11 cellular contexts compared by ENCODE assay signal in genomic region chr4:150578745-150579470, GRCh38. TPM values are rescaled to one million over a fixed set of nuclear protein-coding genes. Genes with fewer than 3 reads are reported as not detected.
DNase-seq lines count a peak whose midpoint lies in the region; ATAC-seq and TF ChIP-seq lines count a peak whose summit lies in the region.
"Had no signal": no experiment of that assay in that cellular context is flagged by ENCODE, and none has a peak within 500 bp of the region (broad histone marks: within the 10 kb centered on the region; RNA-seq: fewer than 3 reads in every experiment).

No MANE protein-coding gene starts in this region.

- POLR2A ChIA-PET in activated CD8-positive, alpha-beta T cell treated with anti-CD3 and anti-CD28 coated beads, Interleukin-2, amount 10 ng/mL, durations not matched to agents 7 days and 5 days (lab: Charles Lee): interaction anchor here (0.6 kb wide), 1 partner anchor 139 kb away, joined by 4 read pairs; no protein-coding TSS in a partner anchor
- POLR2A ChIA-PET in activated CD4-positive, alpha-beta T cell treated with anti-CD3 and anti-CD28 coated beads for 36 hours (lab: Charles Lee): no interaction called here

- H3K9me3 Mint-ChIP-seq in activated CD8-positive, alpha-beta T cell treated with anti-CD3 and anti-CD28 coated beads, Interleukin-2, amount 10 ng/mL, durations not matched to agents 7 days and 5 days (ENCODE audit: insufficient read depth): peaks cover 13% of the 10 kb centered on the region
- no peaks in the 10 kb centered on the region for H3K9me3 Mint-ChIP-seq in activated CD4-positive, alpha-beta T cell treated with anti-CD3 and anti-CD28 coated beads for 36 hours (ENCODE audit: low read depth)

- ATAC-seq in activated CD8-positive, alpha-beta T cell treated with anti-CD3 and anti-CD28 coated beads, Interleukin-2, amount 10 ng/mL, durations not matched to agents 7 days and 5 days: no peak
- no peak for ATAC-seq in activated CD4-positive, alpha-beta T cell treated with anti-CD3 and anti-CD28 coated beads for 36 hours

- H3K36me3 Mint-ChIP-seq in activated CD8-positive, alpha-beta T cell treated with anti-CD3 and anti-CD28 coated beads, Interleukin-2, amount 10 ng/mL, durations not matched to agents 7 days and 5 days (ENCODE audit: low read depth): peaks cover 38% of the 10 kb centered on the region
- H3K36me3 Mint-ChIP-seq in activated CD4-positive, alpha-beta T cell treated with anti-CD3 and anti-CD28 coated beads for 36 hours (ENCODE audit: low read depth): peaks cover 41% of the 10 kb centered on the region

- no peak overlapping the region for H3K27ac Mint-ChIP-seq in activated CD8-positive, alpha-beta T cell treated with anti-CD3 and anti-CD28 coated beads, Interleukin-2, amount 10 ng/mL, durations not matched to agents 7 days and 5 days
- no peak overlapping the region for H3K27ac Mint-ChIP-seq in activated CD4-positive, alpha-beta T cell treated with anti-CD3 and anti-CD28 coated beads for 36 hours
- H3K27ac Mint-ChIP-seq: activated T-cell treated with anti-CD3 and anti-CD28 coated beads, Interleukin-2, amount 50 U/mL, for 24 hours had no signal

- in situ Hi-C loops in GM13976 (cut with MboI; ENCODE audit: low sequenced_read_pairs, unreplicated experiment): no loop called here

- TF ChIP-seq CTCF in WI38 (IDR thresholded peaks at IDR 0.05; ENCODE audit: low read depth, low read length) (no peak), GM13976 (IDR thresholded peaks at IDR 0.05; ENCODE audit: borderline replicate concordance, control extremely low read depth, extremely low read depth, insufficient read depth, missing control alignments) (no peak)

- no peaks in the 10 kb centered on the region for H3K27me3 ChIP-seq in skeletal muscle satellite cell (ENCODE audit: control insufficient read depth, insufficient read depth, low read length)
- H3K27me3 ChIP-seq: thyroid gland had no signal

- intact Hi-C loops in activated CD4-positive, alpha-beta T cell treated with anti-CD3 and anti-CD28 coated beads for 36 hours (cut with DNase I, micrococcal nuclease): no loop called here

- H3K36me3 ChIP-seq in skeletal muscle satellite cell (ENCODE audit: insufficient read depth, low read length): peaks cover 5% of the 10 kb centered on the region
- H3K36me3 ChIP-seq: SJSA1, thyroid gland had no signal

- CTCF ChIA-PET in activated CD8-positive, alpha-beta T cell treated with anti-CD3 and anti-CD28 coated beads, Interleukin-2, amount 10 ng/mL, durations not matched to agents 7 days and 5 days (lab: Charles Lee): no interaction called here
- CTCF ChIA-PET in activated CD4-positive, alpha-beta T cell treated with anti-CD3 and anti-CD28 coated beads for 36 hours (lab: Charles Lee): no interaction called here

- H3K4me3 ChIP-seq in WI38 (ENCODE audit: low read depth, low read length): peak overlapping the region; percentile 61
- peak overlapping the region; percentile 65 for H3K4me3 ChIP-seq in iPS-18c (ENCODE audit: insufficient read depth, low read depth, low read length)
- peak overlapping the region; percentile 85 for H3K4me3 ChIP-seq in skeletal muscle satellite cell (ENCODE audit: low read length)
- H3K4me3 ChIP-seq: thyroid gland had no signal

- H3K4me1 Mint-ChIP-seq in activated CD8-positive, alpha-beta T cell treated with anti-CD3 and anti-CD28 coated beads, Interleukin-2, amount 10 ng/mL, durations not matched to agents 7 days and 5 days (ENCODE audit: low read depth): no peaks in the 10 kb centered on the region
- peaks cover 2% of the 10 kb centered on the region for H3K4me1 Mint-ChIP-seq in activated CD4-positive, alpha-beta T cell treated with anti-CD3 and anti-CD28 coated beads for 36 hours

- DNase-seq in DMS53 (lab: John Stamatoyannopoulos, UW) (peak; percentile 27), DMS53 treated with DMSO at 0.1 percent for 48 hours (lab: John Stamatoyannopoulos, UW; ENCODE audit: unreplicated experiment) (no peak), GM13976 (ENCODE audit: low spot score) (no peak)
- no peak for DNase-seq in activated CD8-positive, alpha-beta T cell treated with anti-CD3 and anti-CD28 coated beads, Interleukin-2, amount 10 ng/mL, durations not matched to agents 7 days and 5 days
- no peak for DNase-seq in activated CD4-positive, alpha-beta T cell treated with anti-CD3 and anti-CD28 coated beads for 36 hours
- DNase-seq: activated T-cell treated with anti-CD3 and anti-CD28 coated beads, Interleukin-2, amount 50 U/mL, for 24 hours; thyroid gland had no signal

- no peak overlapping the region for H3K4me3 Mint-ChIP-seq in activated CD8-positive, alpha-beta T cell treated with anti-CD3 and anti-CD28 coated beads, Interleukin-2, amount 10 ng/mL, durations not matched to agents 7 days and 5 days
- H3K4me3 Mint-ChIP-seq in activated CD4-positive, alpha-beta T cell treated with anti-CD3 and anti-CD28 coated beads for 36 hours: no peak overlapping the region
- H3K4me3 Mint-ChIP-seq: activated T-cell treated with anti-CD3 and anti-CD28 coated beads, Interleukin-2, amount 50 U/mL, for 24 hours had no signal

- H3K9ac ChIP-seq in skeletal muscle satellite cell (ENCODE audit: low read depth, low read length): peak overlapping the region; percentile 78

- H3K4me1 ChIP-seq in skeletal muscle satellite cell (ENCODE audit: control insufficient read depth, insufficient read depth, low read length): peaks cover 7% of the 10 kb centered on the region
- H3K4me1 ChIP-seq: thyroid gland had no signal

- no peaks in the 10 kb centered on the region for H3K9me3 ChIP-seq in iPS-18c (ENCODE audit: control insufficient read depth, insufficient read depth, low read length)
- H3K9me3 ChIP-seq in skeletal muscle satellite cell (replicated peaks; ENCODE audit: low read length): no peaks in the 10 kb centered on the region
- H3K9me3 ChIP-seq: SJSA1, thyroid gland had no signal

- peak overlapping the region; percentile 93 for H3K4me2 ChIP-seq in skeletal muscle satellite cell (ENCODE audit: low read length)

- H3K27me3 Mint-ChIP-seq in activated CD8-positive, alpha-beta T cell treated with anti-CD3 and anti-CD28 coated beads, Interleukin-2, amount 10 ng/mL, durations not matched to agents 7 days and 5 days (ENCODE audit: low read depth): no peaks in the 10 kb centered on the region
- H3K27me3 Mint-ChIP-seq in activated CD4-positive, alpha-beta T cell treated with anti-CD3 and anti-CD28 coated beads for 36 hours: no peaks in the 10 kb centered on the region
- H3K27me3 Mint-ChIP-seq: activated T-cell treated with anti-CD3 and anti-CD28 coated beads, Interleukin-2, amount 50 U/mL, for 24 hours had no signal

RNA-seq across cellular contexts. Expression of gene MAB21L2, which starts 3.0 kb away (rescaled TPM):
- not detected in 2 replicates for total RNA-seq in skeletal muscle satellite cell (2012; rRNA removed)
- not detected for total RNA-seq in activated CD8-positive, alpha-beta T cell treated with anti-CD3 and anti-CD28 coated beads, Interleukin-2, amount 10 ng/mL, durations not matched to agents 7 days and 5 days
- total RNA-seq in activated CD4-positive, alpha-beta T cell treated with anti-CD3 and anti-CD28 coated beads for 36 hours: not detected
- total RNA-seq: SJSA1 had no signal
